ENCODE assay signal across 18 cellular contexts in the genomic region with DNA sequence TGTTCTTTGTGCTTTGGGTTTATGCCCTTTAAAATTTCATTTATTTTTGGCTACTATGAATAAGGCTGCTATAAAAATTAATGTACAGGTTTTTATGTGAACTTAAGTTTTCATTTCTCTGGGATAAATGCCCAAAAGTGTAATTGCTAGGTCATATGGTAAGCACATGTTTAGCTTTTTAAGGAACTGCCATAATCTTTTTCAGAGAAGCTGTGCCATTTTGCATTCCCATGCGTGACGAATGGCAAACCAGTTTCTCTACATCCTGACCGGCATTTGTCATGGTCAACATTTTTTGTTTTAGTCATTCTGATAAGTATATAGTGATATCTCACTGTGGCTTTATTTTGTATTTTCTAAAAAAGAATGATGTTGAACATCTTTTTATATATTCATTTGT.
A peak's percentile ranks its signal among the peaks of the same experiment; 100 is the strongest.
DNase-seq lines count a peak whose midpoint lies in the region; ATAC-seq and TF ChIP-seq lines count a peak whose summit lies in the region.
"Had no signal": no experiment of that assay in that cellular context is flagged by ENCODE, and none has a peak within 500 bp of the region (broad histone marks: within the 10 kb centered on the region; RNA-seq: fewer than 3 reads in every experiment).

No MANE protein-coding gene starts in this region.

- TF ChIP-seq CTCF in AG10803 (conservative IDR thresholded peaks at IDR 0.05; ENCODE audit: low read length) (no peak), cardiac fibroblast (IDR thresholded peaks at IDR 0.05; ENCODE audit: low read depth, low read length) (no peak), foreskin fibroblast (IDR thresholded peaks at IDR 0.05; ENCODE audit: low read depth, low read length) (no peak)

- ATAC-seq in GM21381 (IDR thresholded peaks at IDR 0.05; ENCODE audit: unreplicated experiment): no peak
- ATAC-seq: A549 had no signal

- DNase-seq in AG10803 (ENCODE audit: low read depth): peak; percentile 80
- DNase-seq in HS-5 (ENCODE audit: low read depth): peak; percentile 29
- peak; percentile 31 to 47 for DNase-seq in cardiac fibroblast (ENCODE audit: low read depth in 2 of 2)
- DNase-seq in foreskin fibroblast: peak; percentile 81 to 90
- no peak for DNase-seq in AG20443 (ENCODE audit: low spot score)
- DNase-seq in HUDEP-2 (lab: John Stamatoyannopoulos, UW; ENCODE audit: unreplicated experiment in 76 of 76): no peak
- DNase-seq in NCI-H2081 treated with DMSO at 0.1 percent for 48 hours (lab: John Stamatoyannopoulos, UW): no peak
- DNase-seq: CD4-positive, alpha-beta memory T cell; HCEC 1CT; NCI-H1436; NCI-H2029 treated with DMSO at 0.1 percent for 48 hours; NCI-H345; NCI-H526 treated with DMSO at 0.1 percent for 48 hours; NK-92 treated with Interleukin-12 subunit alpha and Interleukin-12 subunit beta, amount 100 ng/mL, for 24 hours; OCI-M1 had no signal

- H3K4me3 ChIP-seq in AG10803 (ENCODE audit: low read length) (no peak overlapping the region), cardiac fibroblast (replicated peaks in 1 of 2; ENCODE audit: low read depth in 2 of 2, low read length in 2 of 2) (no peak overlapping the region), foreskin fibroblast (ENCODE audit: low read depth in 1 of 2, low read length in 2 of 2) (no peak overlapping the region)
- H3K4me3 ChIP-seq: A549, SJSA1 had no signal

Comparison
In these comparisons a context has a peak if more than half of its experiments do, and no peak if none do; other contexts are left out.
1. DNase-seq: peak in AG10803 (single experiment), HS-5 (single experiment), cardiac fibroblast (2 of 2) and foreskin fibroblast (2 of 2); none in AG20443 (single experiment), HUDEP-2 (0 of 76) and NCI-H2081 treated with DMSO at 0.1 percent for 48 hours (single experiment).